ENCODE assay signal across 20 cellular contexts in genomic region chr10:34295142-34295548, GRCh38.
DNase-seq lines count a peak whose midpoint lies in the region; ATAC-seq and TF ChIP-seq lines count a peak whose summit lies in the region.
"Had no signal": no experiment of that assay in that cellular context is flagged by ENCODE, and none has a peak within 500 bp of the region (broad histone marks: within the 10 kb centered on the region; RNA-seq: fewer than 3 reads in every experiment).

No MANE protein-coding gene starts in this region.

- no peak for TF ChIP-seq EP300 in SK-N-SH (IDR thresholded peaks at IDR 0.05; ENCODE audit: borderline replicate concordance in 1 of 2, low read depth in 1 of 2, low read length in 1 of 2)

- no peak for TF ChIP-seq RAD21 in SK-N-SH (IDR thresholded peaks at IDR 0.05; ENCODE audit: low read length)

- no peaks in the 10 kb centered on the region for H3K36me3 Mint-ChIP-seq in activated CD4-positive, alpha-beta memory T cell treated with anti-CD3 and anti-CD28 coated beads, Interleukin-2, amount 10 ng/mL, durations not matched to agents 7 days and 5 days (ENCODE audit: low read depth)

- no peak overlapping the region for H2AFZ ChIP-seq in SK-N-SH (ENCODE audit: low read depth)
- H2AFZ ChIP-seq: parathyroid adenoma had no signal

- no peak for DNase-seq in SK-N-SH
- peak; percentile 59 for DNase-seq in astrocyte of the cerebellum (ENCODE audit: low read depth)
- peak; percentile 74 for DNase-seq in kidney glomerular epithelial cell (lab: John Stamatoyannopoulos, UW)
- peak; percentile 59 for DNase-seq in smooth muscle cell of the brain vasculature (ENCODE audit: low read depth, low spot score)
- no peak for DNase-seq in activated CD4-positive, alpha-beta memory T cell treated with anti-CD3 and anti-CD28 coated beads, Interleukin-2, amount 10 ng/mL, durations not matched to agents 7 days and 5 days
- DNase-seq in occipital lobe (lab: John Stamatoyannopoulos, UW) = no peak
- DNase-seq: 8988T; activated CD4-positive, CD25-positive, alpha-beta regulatory T cell; activated gamma-delta T cell; dermis blood vessel endothelial cell; DMS53; islet precursor cell; KG1; NCI-H1436; spleen; stimulated activated naive CD4-positive, alpha-beta T cell had no signal

- H3K4me1 Mint-ChIP-seq in activated CD4-positive, alpha-beta memory T cell treated with anti-CD3 and anti-CD28 coated beads, Interleukin-2, amount 10 ng/mL, durations not matched to agents 7 days and 5 days = peaks cover 16% of the 10 kb centered on the region

- WGBS in SK-N-SH (ENCODE audit: low lambda C conversion rate) = 70% methylated on average over 6 of the region's 6 CpGs

- H3K9me3 Mint-ChIP-seq in activated CD4-positive, alpha-beta memory T cell treated with anti-CD3 and anti-CD28 coated beads, Interleukin-2, amount 10 ng/mL, durations not matched to agents 7 days and 5 days = no peaks in the 10 kb centered on the region
- H3K9me3 Mint-ChIP-seq: type B pancreatic cell had no signal

- CTCF ChIA-PET in SK-N-SH (lab: Yijun Ruan, JAX) = no interaction called here
- CTCF ChIA-PET in activated CD4-positive, alpha-beta memory T cell treated with anti-CD3 and anti-CD28 coated beads, Interleukin-2, amount 10 ng/mL, durations not matched to agents 7 days and 5 days (lab: Charles Lee) = no interaction called here

- H3F3A ChIP-seq in SK-N-SH (replicated peaks; ENCODE audit: insufficient read depth) = peaks cover 31% of the 10 kb centered on the region

- no peaks in the 10 kb centered on the region for H4K20me1 ChIP-seq in SK-N-SH (ENCODE audit: insufficient read depth)

- H3K9me2 ChIP-seq in SK-N-SH = no peaks in the 10 kb centered on the region

- in situ Hi-C loops in astrocyte of the cerebellum (cut with HindIII; ENCODE audit: low sequenced_read_pairs) = no loop called here

- POLR2A ChIA-PET in SK-N-SH (lab: Yijun Ruan, JAX) = no interaction called here
- POLR2A ChIA-PET in activated CD4-positive, alpha-beta memory T cell treated with anti-CD3 and anti-CD28 coated beads, Interleukin-2, amount 10 ng/mL, durations not matched to agents 7 days and 5 days (lab: Charles Lee) = no interaction called here

- H3K4me3 Mint-ChIP-seq in activated CD4-positive, alpha-beta memory T cell treated with anti-CD3 and anti-CD28 coated beads, Interleukin-2, amount 10 ng/mL, durations not matched to agents 7 days and 5 days = no peak overlapping the region
- H3K4me3 Mint-ChIP-seq: type B pancreatic cell had no signal

- H3K4me2 ChIP-seq in SK-N-SH = no peak overlapping the region

- H3K36me3 ChIP-seq in SK-N-SH (replicated peaks in 1 of 2; ENCODE audit: control insufficient read depth in 1 of 2, insufficient read depth in 2 of 2, low read length in 1 of 2) = no peaks in the 10 kb centered on the region
- H3K36me3 ChIP-seq: spleen had no signal

- no peaks in the 10 kb centered on the region for H3K9me3 ChIP-seq in SK-N-SH
- H3K9me3 ChIP-seq: spleen had no signal

- peaks cover 3% of the 10 kb centered on the region for H3K27me3 Mint-ChIP-seq in activated CD4-positive, alpha-beta memory T cell treated with anti-CD3 and anti-CD28 coated beads, Interleukin-2, amount 10 ng/mL, durations not matched to agents 7 days and 5 days
- H3K27me3 Mint-ChIP-seq: type B pancreatic cell had no signal

- no peak overlapping the region for H3K27ac Mint-ChIP-seq in activated CD4-positive, alpha-beta memory T cell treated with anti-CD3 and anti-CD28 coated beads, Interleukin-2, amount 10 ng/mL, durations not matched to agents 7 days and 5 days
- H3K27ac Mint-ChIP-seq: type B pancreatic cell had no signal

- TF ChIP-seq CTCF in SK-N-SH (IDR thresholded peaks at IDR 0.05) = no peak
- no peak for TF ChIP-seq CTCF in astrocyte of the cerebellum (IDR thresholded peaks at IDR 0.05; ENCODE audit: low read depth, low read length, missing control alignments)

- H3K27ac ChIP-seq in SK-N-SH (ENCODE audit: low read depth in 2 of 2, low read length in 1 of 2) = peak overlapping the region in 1 of 2 experiments; percentile 17; a peak in 1 of 4 replicates
- H3K27ac ChIP-seq: parathyroid adenoma, spleen had no signal

- no peaks in the 10 kb centered on the region for H3K27me3 ChIP-seq in SK-N-SH (ENCODE audit: insufficient read depth)
- H3K27me3 ChIP-seq: spleen had no signal

- peaks cover 5 to 31% of the 10 kb centered on the region in 2 experiments for H3K4me1 ChIP-seq in SK-N-SH (ENCODE audit: control insufficient read depth in 1 of 2, insufficient read depth in 2 of 2, low read depth in 1 of 2, low read length in 1 of 2)

- H3K9ac ChIP-seq in SK-N-SH = no peak overlapping the region
- H3K9ac ChIP-seq: parathyroid adenoma had no signal

- no peaks in the 10 kb centered on the region for H3K79me2 ChIP-seq in SK-N-SH (ENCODE audit: insufficient read depth)
- H3K79me2 ChIP-seq: parathyroid adenoma had no signal

- ATAC-seq in SK-N-SH treated with all-trans-retinoic acid at 6 μM for 48 hours = no peak
- ATAC-seq in HG03342 (IDR thresholded peaks at IDR 0.05; ENCODE audit: unreplicated experiment) = no peak

- H3K4me3 ChIP-seq in SK-N-SH (ENCODE audit: low read depth in 2 of 2, low read length in 1 of 2) = no peak overlapping the region
- H3K4me3 ChIP-seq in astrocyte of the cerebellum (ENCODE audit: low read depth, low read length) = no peak overlapping the region
- H3K4me3 ChIP-seq: spleen had no signal

TF ChIP-seq in SK-N-SH, 30 proteins besides CTCF, POLR2A, EP300 and RAD21 (continues in another document):
- TF ChIP-seq ZBTB33 (IDR thresholded peaks at IDR 0.05; ENCODE audit: borderline replicate concordance, low read depth) (no peak), MAX (IDR thresholded peaks at IDR 0.05; ENCODE audit: low read depth) (no peak), SMC3 (IDR thresholded peaks at IDR 0.05; ENCODE audit: low read depth, low read length) (no peak), MXI1 (IDR thresholded peaks at IDR 0.05; ENCODE audit: low read depth, low read length) (no peak)

TF ChIP-seq in SK-N-SH treated with all-trans-retinoic acid at 6 μM for 48 hours, 23 proteins besides CTCF, POLR2A, EP300 and RAD21:
- TF ChIP-seq PATZ1 (CRISPR knock-in tag; IDR thresholded peaks at IDR 0.05; ENCODE audit: borderline replicate concordance) (no peak), TCF4 (CRISPR knock-in tag; IDR thresholded peaks at IDR 0.05; ENCODE audit: borderline replicate concordance) (no peak), ESRRG (CRISPR knock-in tag; IDR thresholded peaks at IDR 0.05) (no peak), TSHZ2 (CRISPR knock-in tag; IDR thresholded peaks at IDR 0.05) (no peak), ZNF8 (CRISPR knock-in tag; IDR thresholded peaks at IDR 0.05) (no peak), POU6F1 (CRISPR knock-in tag; IDR thresholded peaks at IDR 0.05; ENCODE audit: borderline replicate concordance, low read depth) (no peak)

Comparison
In these comparisons a context has a peak if more than half of its experiments do, and no peak if none do; other contexts are left out.
1. DNase-seq: peak in astrocyte of the cerebellum (single experiment), kidney glomerular epithelial cell (single experiment) and smooth muscle cell of the brain vasculature (single experiment); none in SK-N-SH (single experiment), activated CD4-positive, alpha-beta memory T cell treated with anti-CD3 and anti-CD28 coated beads, Interleukin-2, amount 10 ng/mL, durations not matched to agents 7 days and 5 days (single experiment) and occipital lobe (single experiment).